Comparison of ENCODE assay signal across 1 cellular context in genomic region chr7:150778738-150779301, GRCh38.
TF ChIP-seq lines count a peak whose summit lies in the region.

No MANE protein-coding gene starts in this region.

TF ChIP-seq in K562, 482 proteins besides CTCF, POLR2A, EP300 and RAD21 (continued from another document):
- TF ChIP-seq MGA (IDR thresholded peaks at IDR 0.05), result no peak
TF ChIP-seq in K562: peak in this region for 28.
